ENCODE assay signal across 33 cellular contexts in genomic region chr19:8881512-8881911, GRCh38. TPM values are rescaled to one million over a fixed set of nuclear protein-coding genes. Genes with fewer than 3 reads are reported as not detected.
"Had no signal": no experiment of that assay in that cellular context is flagged by ENCODE, and none has a peak within 500 bp of the region (broad histone marks: within the 10 kb centered on the region; RNA-seq: fewer than 3 reads in every experiment).

No MANE protein-coding gene starts in this region.

- H3K27ac Mint-ChIP-seq: stimulated activated effector memory CD8-positive, alpha-beta T cell treated with anti-CD3 and anti-CD28 coated beads, Interleukin-12 subunit alpha, Interleukin-12 subunit beta, amount 100 ng/mL, for 72 hours; stimulated activated memory B cell treated with anti-CD40 and anti-IgM and Interleukin-4, amounts not matched to agents 10 μg/mL and 1 μg/mL and 100 μg/mL, for 72 hours; stimulated activated naive B cell treated with anti-CD40 and anti-IgM and Interleukin-4, amounts not matched to agents 10 μg/mL and 1 μg/mL and 100 μg/mL, for 72 hours; stimulated activated naive CD8-positive, alpha-beta T cell treated with anti-CD3 and anti-CD28 coated beads, Interleukin-15, amount 100 ng/mL, for 72 hours; stimulated activated naive CD8-positive, alpha-beta T cell treated with anti-CD3 and anti-CD28 coated beads, Interleukin-15, Interleukin-2, amounts not matched to agents 100 ng/mL and 50 ng/mL, for 24 hours had no signal

- FAIRE-seq: urothelium cell line had no signal

- H3K36me3 Mint-ChIP-seq: stimulated activated effector memory CD8-positive, alpha-beta T cell treated with anti-CD3 and anti-CD28 coated beads, Interleukin-12 subunit alpha, Interleukin-12 subunit beta, amount 100 ng/mL, for 72 hours had no signal

- H3K36me3 ChIP-seq: stomach, suprapubic skin, thoracic aorta, thyroid gland, tibial artery, tibial nerve, transverse colon, upper lobe of left lung, upper lobe of right lung, uterus, vagina had no signal

- H3K4me3 Mint-ChIP-seq: stimulated activated effector memory CD8-positive, alpha-beta T cell treated with anti-CD3 and anti-CD28 coated beads, Interleukin-12 subunit alpha, Interleukin-12 subunit beta, amount 100 ng/mL, for 72 hours; stimulated activated memory B cell treated with anti-CD40 and anti-IgM and Interleukin-4, amounts not matched to agents 10 μg/mL and 1 μg/mL and 100 μg/mL, for 72 hours; stimulated activated naive B cell treated with anti-CD40 and anti-IgM and Interleukin-4, amounts not matched to agents 10 μg/mL and 1 μg/mL and 100 μg/mL, for 72 hours; stimulated activated naive CD8-positive, alpha-beta T cell treated with anti-CD3 and anti-CD28 coated beads, Interleukin-15, amount 100 ng/mL, for 72 hours; stimulated activated naive CD8-positive, alpha-beta T cell treated with anti-CD3 and anti-CD28 coated beads, Interleukin-15, Interleukin-2, amounts not matched to agents 100 ng/mL and 50 ng/mL, for 24 hours had no signal

- DNase-seq: stimulated activated CD4-positive, alpha-beta T cell treated with anti-CD3 and anti-CD28 coated beads, Interleukin-2, amount 100 ng/mL, for 48 hours; stimulated activated CD4-positive, alpha-beta T cell treated with anti-CD3 and anti-CD28 coated beads, Interleukin-4, amount 100 ng/mL, for 1 hour; stimulated activated CD4-positive, alpha-beta T cell treated with anti-CD3 and anti-CD28 coated beads, Interleukin-4, amount 100 ng/mL, for 24 hours; stimulated activated CD4-positive, alpha-beta T cell treated with anti-CD3 and anti-CD28 coated beads, Interleukin-4, amount 100 ng/mL, for 4 hours; stimulated activated CD8-positive, alpha-beta memory T cell treated with anti-CD3 and anti-CD28 coated beads, Interleukin-4, amount 100 ng/mL, for 48 hours; stimulated activated naive B cell treated with anti-CD40 and anti-IgM and Interleukin-4, amounts not matched to agents 10 μg/mL and 1 μg/mL and 100 μg/mL, for 72 hours; stimulated activated naive CD4-positive, alpha-beta T cell; stimulated activated naive CD4-positive, alpha-beta T cell treated with Interleukin-2 at 50 U/mL for 16 hours; stimulated activated naive CD8-positive, alpha-beta T cell treated with anti-CD3 and anti-CD28 coated beads, Interleukin-15, amount 100 ng/mL, for 72 hours; stimulated activated naive CD8-positive, alpha-beta T cell treated with anti-CD3 and anti-CD28 coated beads, Interleukin-15, Interleukin-2, amounts not matched to agents 100 U/mL and 50 U/mL, for 24 hours; stomach; substantia nigra; testis; thyroid gland; tibial artery; transverse colon; trophoblast cell; upper lobe of left lung; upper lobe of right lung; uterus had no signal

- H3K27ac ChIP-seq: stomach, suprapubic skin, testis, thoracic aorta, thyroid gland, tibial artery, tibial nerve, transverse colon, upper lobe of left lung, upper lobe of right lung, uterus, vagina had no signal

- H3K4me3 ChIP-seq: stomach, suprapubic skin, testis, thoracic aorta, thyroid gland, tibial artery, tibial nerve, transverse colon, upper lobe of left lung, upper lobe of right lung, uterus, vagina had no signal

- H3K4me1 ChIP-seq: stomach, suprapubic skin, testis, thyroid gland, tibial artery, tibial nerve, transverse colon, upper lobe of left lung, upper lobe of right lung, uterus, vagina had no signal

- ATAC-seq: stimulated activated effector memory CD8-positive, alpha-beta T cell treated with anti-CD3 and anti-CD28 coated beads, Interleukin-12 subunit alpha, Interleukin-12 subunit beta, amount 100 ng/mL, for 72 hours; stimulated activated memory B cell treated with anti-CD40 and anti-IgM and Interleukin-4, amounts not matched to agents 10 μg/mL and 1 μg/mL and 100 μg/mL, for 72 hours; stimulated activated naive B cell treated with anti-CD40 and anti-IgM and Interleukin-4, amounts not matched to agents 10 μg/mL and 1 μg/mL and 100 μg/mL, for 72 hours; stimulated activated naive CD8-positive, alpha-beta T cell treated with anti-CD3 and anti-CD28 coated beads, Interleukin-15, amount 100 ng/mL, for 72 hours; stimulated activated naive CD8-positive, alpha-beta T cell treated with anti-CD3 and anti-CD28 coated beads, Interleukin-15, Interleukin-2, amounts not matched to agents 100 U/mL and 50 U/mL, for 24 hours; upper lobe of right lung had no signal

- H3K27me3 ChIP-seq: testis, thyroid gland, tibial artery, tibial nerve, transverse colon, upper lobe of left lung, upper lobe of right lung, uterus, vagina had no signal

- H3K9me3 ChIP-seq: suprapubic skin, testis, thyroid gland, transverse colon, upper lobe of right lung, uterus, vagina had no signal

- H3K4me1 Mint-ChIP-seq: stimulated activated effector memory CD8-positive, alpha-beta T cell treated with anti-CD3 and anti-CD28 coated beads, Interleukin-12 subunit alpha, Interleukin-12 subunit beta, amount 100 ng/mL, for 72 hours; stimulated activated memory B cell treated with anti-CD40 and anti-IgM and Interleukin-4, amounts not matched to agents 10 μg/mL and 1 μg/mL and 100 μg/mL, for 72 hours; stimulated activated naive B cell treated with anti-CD40 and anti-IgM and Interleukin-4, amounts not matched to agents 10 μg/mL and 1 μg/mL and 100 μg/mL, for 72 hours; stimulated activated naive CD8-positive, alpha-beta T cell treated with anti-CD3 and anti-CD28 coated beads, Interleukin-15, amount 100 ng/mL, for 72 hours had no signal

RNA-seq across cellular contexts. Expression of gene MBD3L1, which starts 49.3 kb away (rescaled TPM):
- total RNA-seq: stomach, subcutaneous adipose tissue, suprapubic skin, temporal lobe, thoracic aorta, thyroid gland, tibial nerve, transverse colon, upper lobe of left lung, upper lobe of right lung, ureter, urinary bladder, uterus, vagina had no signal
- polyA plus RNA-seq: stomach, thymus, urinary bladder had no signal
